Comparison of ENCODE assay signal across 11 cellular contexts in the genomic region with DNA sequence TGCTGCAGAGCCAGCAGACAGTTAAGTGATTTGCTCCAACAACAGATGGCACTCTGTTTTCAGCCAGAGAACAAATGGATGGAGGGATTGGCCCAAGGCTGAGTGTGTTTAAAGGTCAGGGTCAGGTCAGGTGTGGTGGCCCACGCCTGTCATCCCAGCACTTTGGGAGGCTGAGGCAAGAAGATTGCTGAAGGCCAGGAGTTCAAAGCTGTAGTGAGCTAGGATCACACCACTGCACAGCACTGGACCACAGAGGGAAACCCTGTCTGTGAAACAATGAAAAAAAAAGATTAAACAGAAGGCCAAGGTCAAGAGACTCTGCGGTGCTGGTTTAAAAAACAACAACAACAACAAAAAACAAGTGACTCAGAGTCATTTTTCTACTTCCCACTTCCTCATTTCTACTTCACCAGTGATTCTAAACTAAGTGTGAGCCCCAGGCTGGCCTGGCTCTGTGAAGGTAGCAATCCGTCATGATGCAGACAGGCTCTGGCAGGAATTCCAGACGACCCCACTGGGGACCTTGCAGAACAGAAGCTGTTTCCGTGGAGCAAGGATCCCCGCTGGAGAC. TPM values are rescaled to one million over a fixed set of nuclear protein-coding genes. Genes with fewer than 3 reads are reported as not detected.
A peak's percentile ranks its signal among the peaks of the same experiment; 100 is the strongest.
DNase-seq lines count a peak whose midpoint lies in the region; ATAC-seq and TF ChIP-seq lines count a peak whose summit lies in the region.
"Had no signal": no experiment of that assay in that cellular context is flagged by ENCODE, and none has a peak within 500 bp of the region (broad histone marks: within the 10 kb centered on the region; RNA-seq: fewer than 3 reads in every experiment).

No MANE protein-coding gene starts in this region.

- ATAC-seq in HG03039 (IDR thresholded peaks at IDR 0.05; ENCODE audit: unreplicated experiment), result peak; percentile 69
- ATAC-seq in upper lobe of right lung, result peak; percentile 27

- TF ChIP-seq CTCF in breast epithelium (IDR thresholded peaks at IDR 0.05) (no peak), mammary epithelial cell (conservative IDR thresholded peaks at IDR 0.05 in 1 of 2, IDR thresholded peaks at IDR 0.05 in 1 of 2; ENCODE audit: extremely low read depth in 1 of 2, insufficient read depth in 1 of 2, low read depth in 1 of 2, low read length in 2 of 2) (no peak), PC-9 (conservative IDR thresholded peaks at IDR 0.05) (no peak), upper lobe of right lung (IDR thresholded peaks at IDR 0.05) (no peak)

- DNase-seq in breast epithelium (ENCODE audit: low spot score in 2 of 2), result no peak
- DNase-seq in mammary epithelial cell, result no peak
- peak in 1 of 2 experiments; percentile 37 for DNase-seq in PC-9
- DNase-seq in upper lobe of right lung, result no peak
- no peak for DNase-seq in anterior cingulate cortex (lab: John Stamatoyannopoulos, UW)
- DNase-seq in GM23248, result no peak
- DNase-seq in KG1 (lab: John Stamatoyannopoulos, UW), result no peak
- DNase-seq: activated T-cell treated with anti-CD3 and anti-CD28 coated beads, Interleukin-2, amount 50 U/mL, for 48 hours; GOT3; NCI-H526 treated with DMSO at 0.1 percent for 48 hours had no signal

- H3K4me1 ChIP-seq in breast epithelium (no peaks in the 10 kb centered on the region), mammary epithelial cell (ENCODE audit: insufficient read depth, low read length) (no peaks in the 10 kb centered on the region), PC-9 (replicated peaks; ENCODE audit: insufficient read depth) (peaks cover 19% of the 10 kb centered on the region), upper lobe of right lung (peaks cover 8% of the 10 kb centered on the region), GM23248 (ENCODE audit: insufficient read depth) (peaks cover 2% of the 10 kb centered on the region; the same call in 1 of the 2 replicates)

- CTCF ChIA-PET in mammary epithelial cell (lab: Charles Lee; ENCODE audit: low non-redundant PET), result no interaction called here
- CTCF ChIA-PET in PC-9 (lab: Charles Lee), result no interaction called here

- H3K4me2 ChIP-seq in mammary epithelial cell (ENCODE audit: insufficient read depth, low read depth, low read length) (no peak overlapping the region), PC-9 (no peak overlapping the region), GM23248 (ENCODE audit: unreplicated experiment) (no peak overlapping the region)

- BruUV-seq in mammary epithelial cell (replicated peaks; lab: Mats Ljungman, UMichigan) (no TSS peak), PC-9 (replicated peaks; lab: Mats Ljungman, UMichigan) (no TSS peak)

- H2AFZ ChIP-seq in mammary epithelial cell (ENCODE audit: low read depth, low read length) (no peak overlapping the region), PC-9 (0 out of 2 replicates have a peak overlapping the region, but pooled peaks have one; percentile 7), GM23248 (no peak overlapping the region)

- TF ChIP-seq POLR2A in breast epithelium (IDR thresholded peaks at IDR 0.05), result no peak

- no peaks in the 10 kb centered on the region for H3K27me3 ChIP-seq in breast epithelium
- H3K27me3 ChIP-seq in mammary epithelial cell (ENCODE audit: insufficient read depth, low read length), result no peaks in the 10 kb centered on the region
- no peaks in the 10 kb centered on the region for H3K27me3 ChIP-seq in PC-9 (ENCODE audit: insufficient read depth, low read depth)
- H3K27me3 ChIP-seq in upper lobe of right lung, result no peaks in the 10 kb centered on the region
- no peaks in the 10 kb centered on the region for H3K27me3 ChIP-seq in GM23248 (replicated peaks; ENCODE audit: insufficient read depth)

- no peak overlapping the region for H3K4me3 ChIP-seq in breast epithelium
- no peak overlapping the region for H3K4me3 ChIP-seq in mammary epithelial cell (replicated peaks in 1 of 3; ENCODE audit: insufficient read depth in 1 of 3, low read depth in 2 of 3, low read length in 3 of 3)
- no peak overlapping the region for H3K4me3 ChIP-seq in PC-9
- H3K4me3 ChIP-seq in upper lobe of right lung, result no peak overlapping the region
- no peak overlapping the region for H3K4me3 ChIP-seq in GM23248

- H3K9ac ChIP-seq in mammary epithelial cell (ENCODE audit: insufficient read depth, low read length) (no peak overlapping the region), GM23248 (no peak overlapping the region)

- WGBS in mammary epithelial cell (ENCODE audit: low coverage, missing lambda C conversion rate), result 84% methylated on average over 5 of the region's 6 CpGs
- 80 to 86% methylated on average over 6 of the region's 6 CpGs for WGBS in GM23248 (ENCODE audit: low coverage in 1 of 2, low lambda C conversion rate in 2 of 2, missing lambda C conversion rate in 2 of 2), 2 experiments

- in situ Hi-C loops in mammary epithelial cell (cut with MboI; ENCODE audit: low sequenced_read_pairs in 2 of 2) (no loop called here), GM23248 (cut with MboI) (no loop called here)

- H4K20me1 ChIP-seq in mammary epithelial cell (ENCODE audit: insufficient read depth, low read length) (no peaks in the 10 kb centered on the region), PC-9 (ENCODE audit: insufficient read depth) (no peaks in the 10 kb centered on the region), GM23248 (ENCODE audit: insufficient read depth) (no peaks in the 10 kb centered on the region)

- intact Hi-C loops in breast epithelium (cut with DNase I; ENCODE audit: low total_unique reads) (no loop called here), mammary epithelial cell (cut with micrococcal nuclease) (no loop called here), PC-9 (cut with micrococcal nuclease; ENCODE audit: unreplicated experiment) (no loop called here), upper lobe of right lung (cut with DNase I) (no loop called here)

- H3F3A ChIP-seq in PC-9 (ENCODE audit: insufficient read depth, low read depth), result peaks cover 11% of the 10 kb centered on the region; the same call in 1 of the 2 replicates
- no peaks in the 10 kb centered on the region for H3F3A ChIP-seq in GM23248 (ENCODE audit: insufficient read depth)

- no peaks in the 10 kb centered on the region for H3K79me2 ChIP-seq in mammary epithelial cell (ENCODE audit: insufficient read depth, low read length)
- H3K79me2 ChIP-seq in PC-9 (ENCODE audit: low read depth), result no peaks in the 10 kb centered on the region
- H3K79me2 ChIP-seq in GM23248 (ENCODE audit: insufficient read depth), result no peaks in the 10 kb centered on the region

- dilution Hi-C loops in mammary epithelial cell (cut with HindIII; ENCODE audit: low sequenced_read_pairs), result no loop called here

- peak overlapping the region; percentile 1 to 2 for H3K27ac ChIP-seq in breast epithelium
- no peak overlapping the region for H3K27ac ChIP-seq in mammary epithelial cell (ENCODE audit: insufficient read depth, low read depth, low read length)
- no peak overlapping the region for H3K27ac ChIP-seq in PC-9
- no peak overlapping the region for H3K27ac ChIP-seq in upper lobe of right lung
- no peak overlapping the region for H3K27ac ChIP-seq in GM23248

- H3K9me3 ChIP-seq in breast epithelium, result no peaks in the 10 kb centered on the region
- H3K9me3 ChIP-seq in mammary epithelial cell (replicated peaks; ENCODE audit: insufficient read depth, low read length), result no peaks in the 10 kb centered on the region
- no peaks in the 10 kb centered on the region for H3K9me3 ChIP-seq in PC-9 (ENCODE audit: insufficient read depth, low read depth)
- no peaks in the 10 kb centered on the region for H3K9me3 ChIP-seq in upper lobe of right lung
- H3K9me3 ChIP-seq in GM23248 (ENCODE audit: low read depth), result no peaks in the 10 kb centered on the region

- H3K36me3 ChIP-seq in breast epithelium, result no peaks in the 10 kb centered on the region
- H3K36me3 ChIP-seq in mammary epithelial cell (ENCODE audit: insufficient read depth, low read length), result no peaks in the 10 kb centered on the region
- H3K36me3 ChIP-seq in PC-9 (ENCODE audit: low read depth), result no peaks in the 10 kb centered on the region
- H3K36me3 ChIP-seq in upper lobe of right lung, result no peaks in the 10 kb centered on the region
- no peaks in the 10 kb centered on the region for H3K36me3 ChIP-seq in GM23248 (ENCODE audit: low read depth)

- POLR2A ChIA-PET in PC-9 (lab: Charles Lee; ENCODE audit: unreplicated experiment), result no interaction called here

- H3K9me2 ChIP-seq in PC-9 (ENCODE audit: insufficient read depth) (no peaks in the 10 kb centered on the region), GM23248 (ENCODE audit: insufficient read depth) (no peaks in the 10 kb centered on the region)

RNA-seq across cellular contexts. Expression of a gene that starts 42.5 kb away (rescaled TPM):
- 1 to 10 TPM; 4.3 to 7.9 (median 7.2) TPM for total RNA-seq in breast epithelium
- total RNA-seq in mammary epithelial cell, result 1 to 10 TPM; 1.5 to 2.5 TPM
- polyA plus RNA-seq in mammary epithelial cell, result 1.5 TPM
- polyA minus RNA-seq in mammary epithelial cell, result not detected
- total RNA-seq in PC-9 (2021), result 7.9 and 15.5 TPM in 2 replicates
- 5.8 TPM for total RNA-seq in upper lobe of right lung
- 0.97 and 1.4 TPM in 2 replicates for total RNA-seq in GM23248 (2014; rRNA removed; shearing (Covaris generic))
- 2.5 and 4.4 TPM in 2 replicates for polyA plus RNA-seq in GM23248 (2016; fragmentation: Nextera tagmentation; extraction: Ambion mirVana)

Comparison
In these comparisons a context has a peak if more than half of its experiments do, and no peak if none do; other contexts are left out.
1. H3K27ac ChIP-seq: peak in breast epithelium (2 of 2); none in mammary epithelial cell (single experiment), PC-9 (single experiment), upper lobe of right lung (single experiment) and GM23248 (single experiment).